18 cellular contexts compared by ENCODE assay signal in the genomic region with DNA sequence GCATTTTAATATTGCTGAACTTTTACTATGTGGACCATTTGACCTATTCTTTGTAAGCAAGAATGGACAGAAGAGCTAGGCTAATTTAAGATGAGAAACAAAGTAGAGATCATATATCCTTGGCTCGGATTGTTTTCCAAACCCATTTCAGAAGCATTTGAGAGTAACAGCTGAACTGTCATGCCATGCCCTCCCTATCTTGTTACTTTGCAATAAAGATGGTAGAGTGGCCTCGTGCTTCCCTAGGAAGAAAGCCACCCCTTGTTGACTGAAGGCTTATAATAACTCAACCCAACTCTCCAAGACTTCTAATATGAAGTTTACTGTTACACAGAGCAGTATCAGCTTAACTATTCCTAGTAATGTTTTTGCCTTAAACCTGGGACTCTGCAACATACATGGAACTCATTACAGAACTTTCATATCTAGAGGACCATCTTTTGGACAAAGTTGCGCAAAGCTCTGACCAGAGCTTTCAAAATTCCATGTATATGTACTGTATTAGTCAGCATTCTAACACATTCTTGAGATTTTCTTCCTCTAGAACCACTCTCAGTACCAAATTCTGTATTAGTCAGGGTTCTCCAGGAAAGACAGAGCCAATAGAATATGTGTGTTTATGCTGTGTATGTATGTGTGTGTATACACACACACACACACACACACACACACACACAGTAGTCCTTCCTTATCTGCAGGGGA.
DNase-seq lines count a peak whose midpoint lies in the region; ATAC-seq and TF ChIP-seq lines count a peak whose summit lies in the region.
"Had no signal": no experiment of that assay in that cellular context is flagged by ENCODE, and none has a peak within 500 bp of the region (broad histone marks: within the 10 kb centered on the region; RNA-seq: fewer than 3 reads in every experiment).

No MANE protein-coding gene starts in this region.

- H2BK120ac ChIP-seq in trophoblast cell (ENCODE audit: insufficient read depth, low read length, poor library complexity): peak overlapping the region; percentile 79

- H3K9ac ChIP-seq in trophoblast cell (ENCODE audit: low read length): no peak overlapping the region
- H3K9ac ChIP-seq: BLaER1 treated with 17β-estradiol and CSF1 and Interleukin-3, amounts not matched to agents 10 nM and 100 nM had no signal

- H3K23ac ChIP-seq in trophoblast cell (ENCODE audit: low read length): no peak overlapping the region

- no peak for TF ChIP-seq CTCF in fibroblast of mammary gland (conservative IDR thresholded peaks at IDR 0.05; ENCODE audit: control insufficient read depth, insufficient read depth, low read depth, low read length)

- peaks cover 0 to 5% of the 10 kb centered on the region in 2 experiments for H3K4me1 ChIP-seq in trophoblast cell (ENCODE audit: control insufficient read depth in 1 of 2, insufficient read depth in 2 of 2, low read length in 2 of 2)
- H3K4me1 ChIP-seq: BLaER1 treated with 17β-estradiol and CSF1 and Interleukin-3, amounts not matched to agents 10 nM and 100 nM; left lung had no signal

- no peaks in the 10 kb centered on the region for H3K79me2 ChIP-seq in trophoblast cell (ENCODE audit: control insufficient read depth, insufficient read depth, low read length, poor library complexity)

- H3K79me1 ChIP-seq in trophoblast cell (ENCODE audit: low read length): peaks cover 4% of the 10 kb centered on the region

- no peaks in the 10 kb centered on the region for H3K27me3 ChIP-seq in trophoblast cell (ENCODE audit: insufficient read depth, low read length)
- H3K27me3 ChIP-seq: BLaER1 treated with 17β-estradiol and CSF1 and Interleukin-3, amounts not matched to agents 10 nM and 100 nM; left lung had no signal

- no peak overlapping the region for H2AK5ac ChIP-seq in trophoblast cell (ENCODE audit: low read length)

- H4K91ac ChIP-seq in trophoblast cell (ENCODE audit: low read depth, low read length): no peak overlapping the region

- DNase-seq in GM03348 (ENCODE audit: low spot score) (peak; percentile 25), RPMI7951 (ENCODE audit: low read depth) (peak; percentile 18), fibroblast of mammary gland (ENCODE audit: low read depth) (peak; percentile 75), trophoblast cell (peak; percentile 76 to 95), AML-193 (lab: John Stamatoyannopoulos, UW) (no peak), inferior parietal cortex (ENCODE audit: extremely low spot score) (no peak), SKM-1 treated with dmso at 0.1 percent for 144 hours (lab: John Stamatoyannopoulos, UW; ENCODE audit: unreplicated experiment) (no peak)
- DNase-seq: activated CD4-positive, alpha-beta memory T cell treated with anti-CD3 and anti-CD28 coated beads, Interleukin-2, amount 10 ng/mL, durations not matched to agents 7 days and 5 days; activated naive CD8-positive, alpha-beta T cell treated with anti-CD3 and anti-CD28 coated beads, Interleukin-2, amount 10 ng/mL, durations not matched to agents 7 days and 5 days; activated T-cell treated with anti-CD3 and anti-CD28 coated beads, Interleukin-2, amount 50 U/mL, for 72 hours; DMS53; hypothalamus; left lung; naive thymus-derived CD4-positive, alpha-beta T cell; NCI-H1930; OCI-M1 had no signal

- H3K9me3 ChIP-seq in trophoblast cell (ENCODE audit: insufficient read depth, low read depth, low read length): no peaks in the 10 kb centered on the region
- H3K9me3 ChIP-seq: left lung had no signal

- H3K4me2 ChIP-seq in trophoblast cell (ENCODE audit: low read length): peak overlapping the region; percentile 33
- H3K4me2 ChIP-seq: BLaER1 treated with 17β-estradiol and CSF1 and Interleukin-3, amounts not matched to agents 10 nM and 100 nM had no signal

- peak overlapping the region; percentile 71 for H2BK5ac ChIP-seq in trophoblast cell (ENCODE audit: low read depth, low read length, poor library complexity)

- H3K4ac ChIP-seq in trophoblast cell (ENCODE audit: low read depth, low read length): no peak overlapping the region

- no peak overlapping the region for H4K12ac ChIP-seq in trophoblast cell (ENCODE audit: low read depth, low read length)

- H2AFZ ChIP-seq in trophoblast cell (ENCODE audit: insufficient read depth, low read length, poor library complexity): no peak overlapping the region

- no peak overlapping the region for H3K18ac ChIP-seq in trophoblast cell (ENCODE audit: low read length)

- H3K4me3 ChIP-seq in fibroblast of mammary gland (ENCODE audit: control insufficient read depth, low read depth, low read length) (no peak overlapping the region), trophoblast cell (ENCODE audit: low read depth, low read length) (no peak overlapping the region)
- H3K4me3 ChIP-seq: BLaER1 treated with 17β-estradiol and CSF1 and Interleukin-3, amounts not matched to agents 10 nM and 100 nM; left lung had no signal

- H4K8ac ChIP-seq in trophoblast cell (ENCODE audit: low read depth, low read length): no peak overlapping the region

- ATAC-seq in HG03571 (IDR thresholded peaks at IDR 0.05; ENCODE audit: unreplicated experiment): no peak
- ATAC-seq: activated T-cell treated with anti-CD3 and anti-CD28 coated beads, Interleukin-2, amount 50 U/mL, for 72 hours; left lung; naive thymus-derived CD4-positive, alpha-beta T cell had no signal

- peaks cover 0 to 2% of the 10 kb centered on the region in 2 experiments for H3K36me3 ChIP-seq in trophoblast cell (ENCODE audit: control insufficient read depth in 1 of 2, insufficient read depth in 2 of 2, low read length in 2 of 2)
- H3K36me3 ChIP-seq: BLaER1 treated with 17β-estradiol and CSF1 and Interleukin-3, amounts not matched to agents 10 nM and 100 nM; left lung had no signal

- H2BK12ac ChIP-seq in trophoblast cell (ENCODE audit: low read length): no peak overlapping the region

- H3K27ac ChIP-seq in trophoblast cell (ENCODE audit: low read depth, low read length): peak overlapping the region; percentile 66
- H3K27ac ChIP-seq: BLaER1 treated with 17β-estradiol and CSF1 and Interleukin-3, amounts not matched to agents 10 nM and 100 nM; left lung had no signal

- no CpG with 5 or more reads among the region's 3 CpGs for WGBS in trophoblast cell (ENCODE audit: extremely low coverage, insufficient coverage, insufficient read length)

- H3K14ac ChIP-seq in trophoblast cell (ENCODE audit: low read length): no peak overlapping the region

Comparison
In these comparisons a context has a peak if more than half of its experiments do, and no peak if none do; other contexts are left out.
1. DNase-seq: peak in GM03348 (single experiment), RPMI7951 (single experiment), fibroblast of mammary gland (single experiment) and trophoblast cell (2 of 2); none in AML-193 (0 of 2), inferior parietal cortex (single experiment) and SKM-1 treated with dmso at 0.1 percent for 144 hours (single experiment).